25 cellular contexts compared by ENCODE assay signal in genomic region chr3:26084629-26085028, GRCh38.
"Had no signal": no experiment of that assay in that cellular context is flagged by ENCODE, and none has a peak within 500 bp of the region (broad histone marks: within the 10 kb centered on the region; RNA-seq: fewer than 3 reads in every experiment).

No MANE protein-coding gene starts in this region.

- H3K4me1 ChIP-seq: Peyer's patch had no signal

- H3K36me3 ChIP-seq: Peyer's patch had no signal

- ATAC-seq: activated naive CD4-positive, alpha-beta T cell treated with anti-CD3 and anti-CD28 coated beads, Interleukin-2, amount 50 U/mL, for 72 hours; activated naive CD8-positive, alpha-beta T cell treated with anti-CD3 and anti-CD28 coated beads, Interleukin-2, amount 50 U/mL, for 24 hours; activated T-cell treated with anti-CD3 and anti-CD28 coated beads, Interleukin-2, amount 50 U/mL, for 4 hours; T-helper 17 cell had no signal

- H3K4me3 ChIP-seq: Peyer's patch had no signal

- H3K27me3 ChIP-seq: Peyer's patch had no signal

- DNase-seq: activated B cell treated with CpG ODN at 0.5 μM for 24 hours; activated CD4-positive, alpha-beta memory T cell treated with anti-CD3 and anti-CD28 coated beads for 36 hours; activated CD4-positive, alpha-beta T cell treated with anti-CD3 and anti-CD28 coated beads for 1 hour; activated CD4-positive, alpha-beta T cell treated with anti-CD3 and anti-CD28 coated beads, Interleukin-2, amount 10 ng/mL, durations not matched to agents 24 days and 14 days; activated CD8-positive, alpha-beta memory T cell treated with anti-CD3 and anti-CD28 coated beads for 24 hours; activated effector memory CD4-positive, alpha-beta T cell treated with anti-CD3 and anti-CD28 coated beads, Interleukin-2, amount 50 U/mL, for 16 hours; activated naive CD4-positive, alpha-beta T cell treated with Interleukin-2 at 50 U/mL for 16 hours; activated naive CD8-positive, alpha-beta T cell treated with anti-CD3 and anti-CD28 coated beads, Interleukin-2, amount 50 U/mL, for 24 hours; activated T-cell treated with anti-CD3 and anti-CD28 coated beads, Interleukin-2, amount 50 U/mL, for 4 hours; amniotic stem cell; KBM-7; NCI-H1092; NCI-H1417; NCI-H1930; NCI-H2171; NCI-H2227 treated with DMSO at 0.1 percent for 48 hours; NCI-H446 treated with DMSO at 0.1 percent for 48 hours; NCI-H524 treated with DMSO at 0.1 percent for 48 hours; NCI-H82; Peyer's patch; SHP77 treated with DMSO at 0.1 percent for 48 hours; T-helper 17 cell; T-helper 9 cell had no signal

- H3K27ac ChIP-seq: Peyer's patch, RWPE1 had no signal
